Comparison of ENCODE assay signal across 2 cellular contexts in the genomic region with DNA sequence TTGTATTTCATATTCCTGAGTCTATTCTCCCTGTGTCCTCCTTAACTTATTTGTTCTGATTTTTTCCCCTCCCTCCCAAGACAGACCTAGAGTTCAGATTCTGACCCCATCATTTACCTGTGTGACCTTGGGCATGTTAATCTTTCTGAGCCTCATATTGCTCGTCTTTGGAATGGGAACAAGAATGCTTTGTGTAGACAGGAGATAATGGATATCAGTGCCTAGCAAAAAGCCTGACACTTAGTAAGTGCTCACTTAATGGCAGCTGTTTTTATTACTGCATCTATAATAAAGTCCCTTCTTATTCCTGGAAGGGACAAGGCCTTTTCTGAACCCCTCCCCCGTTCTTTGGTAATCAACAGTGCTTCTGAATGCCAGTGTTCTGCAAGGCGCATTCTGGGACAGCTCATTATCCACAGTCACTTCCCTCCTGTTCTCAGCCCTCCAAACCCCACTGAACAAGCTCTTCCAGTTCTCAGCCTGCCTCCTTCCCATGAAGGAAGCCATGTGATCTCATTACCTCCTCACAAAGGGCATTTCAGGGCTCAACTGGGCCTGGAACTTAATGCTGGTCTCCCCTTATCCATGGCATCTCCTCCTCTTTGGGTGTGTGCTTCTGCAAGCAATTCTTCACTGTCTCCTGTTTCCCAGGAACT.
A peak's percentile ranks its signal among the peaks of the same experiment; 100 is the strongest.
TF ChIP-seq lines count a peak whose summit lies in the region.

No MANE protein-coding gene starts in this region.

TF ChIP-seq in HepG2, 621 proteins besides CTCF, POLR2A, EP300 and RAD21 (continues in another document):
- TF ChIP-seq DMAP1 (CRISPR knock-in tag; IDR thresholded peaks at IDR 0.05): no peak
- TF ChIP-seq, protein P1, sequence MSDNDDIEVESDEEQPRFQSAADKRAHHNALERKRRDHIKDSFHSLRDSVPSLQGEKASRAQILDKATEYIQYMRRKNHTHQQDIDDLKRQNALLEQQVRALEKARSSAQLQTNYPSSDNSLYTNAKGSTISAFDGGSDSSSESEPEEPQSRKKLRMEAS (IDR thresholded peaks at IDR 0.05): no peak
- TF ChIP-seq MED1 (CRISPR knock-in tag; IDR thresholded peaks at IDR 0.05): no peak
- TF ChIP-seq, protein P2, sequence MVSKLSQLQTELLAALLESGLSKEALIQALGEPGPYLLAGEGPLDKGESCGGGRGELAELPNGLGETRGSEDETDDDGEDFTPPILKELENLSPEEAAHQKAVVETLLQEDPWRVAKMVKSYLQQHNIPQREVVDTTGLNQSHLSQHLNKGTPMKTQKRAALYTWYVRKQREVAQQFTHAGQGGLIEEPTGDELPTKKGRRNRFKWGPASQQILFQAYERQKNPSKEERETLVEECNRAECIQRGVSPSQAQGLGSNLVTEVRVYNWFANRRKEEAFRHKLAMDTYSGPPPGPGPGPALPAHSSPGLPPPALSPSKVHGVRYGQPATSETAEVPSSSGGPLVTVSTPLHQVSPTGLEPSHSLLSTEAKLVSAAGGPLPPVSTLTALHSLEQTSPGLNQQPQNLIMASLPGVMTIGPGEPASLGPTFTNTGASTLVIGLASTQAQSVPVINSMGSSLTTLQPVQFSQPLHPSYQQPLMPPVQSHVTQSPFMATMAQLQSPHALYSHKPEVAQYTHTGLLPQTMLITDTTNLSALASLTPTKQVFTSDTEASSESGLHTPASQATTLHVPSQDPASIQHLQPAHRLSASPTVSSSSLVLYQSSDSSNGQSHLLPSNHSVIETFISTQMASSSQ (IDR thresholded peaks at IDR 0.05; ENCODE audit: low read depth): no peak
- TF ChIP-seq, protein P2 (CRISPR knock-in tag; IDR thresholded peaks at IDR 0.05; ENCODE audit: borderline replicate concordance): no peak
- no peak for TF ChIP-seq ZNF724P (CRISPR knock-in tag; IDR thresholded peaks at IDR 0.05; ENCODE audit: borderline replicate concordance)
- TF ChIP-seq, protein P3, sequence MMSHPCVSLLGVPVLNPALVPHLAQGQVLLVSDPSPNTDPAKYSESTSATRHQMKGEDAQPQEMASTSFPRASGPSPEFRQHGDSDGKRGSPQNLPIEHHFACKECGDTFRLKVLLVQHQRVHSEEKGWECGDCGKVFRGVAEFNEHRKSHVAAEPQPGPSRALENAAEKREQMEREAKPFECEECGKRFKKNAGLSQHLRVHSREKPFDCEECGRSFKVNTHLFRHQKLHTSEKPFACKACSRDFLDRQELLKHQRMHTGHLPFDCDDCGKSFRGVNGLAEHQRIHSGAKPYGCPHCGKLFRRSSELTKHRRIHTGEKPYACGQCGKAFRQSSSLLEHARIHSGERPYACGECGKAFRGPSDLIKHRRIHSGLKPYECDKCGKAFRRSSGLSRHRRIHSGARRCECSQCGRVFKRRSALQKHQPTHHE (CRISPR knock-in tag; IDR thresholded peaks at IDR 0.05; ENCODE audit: borderline replicate concordance): no peak
- no peak for TF ChIP-seq FOXK1 (CRISPR knock-in tag; IDR thresholded peaks at IDR 0.05; ENCODE audit: borderline replicate concordance, low read depth)
- no peak for TF ChIP-seq SP1 (IDR thresholded peaks at IDR 0.05)
- no peak for TF ChIP-seq SP1 (CRISPR knock-in tag; IDR thresholded peaks at IDR 0.05)
- no peak for TF ChIP-seq DR1 (CRISPR knock-in tag; IDR thresholded peaks at IDR 0.05)
- no peak for TF ChIP-seq ZNF547 (CRISPR knock-in tag; IDR thresholded peaks at IDR 0.05)
- TF ChIP-seq GTF3A (CRISPR knock-in tag; conservative IDR thresholded peaks at IDR 0.05): no peak
- 0 out of 2 replicates have a peak, but pooled peaks have one; percentile 22 for TF ChIP-seq GATAD2A (CRISPR knock-in tag; IDR thresholded peaks at IDR 0.05)
- no peak for TF ChIP-seq CBX2 (IDR thresholded peaks at IDR 0.05; ENCODE audit: low read depth, low read length)
- no peak for TF ChIP-seq CBX2 (CRISPR knock-in tag; IDR thresholded peaks at IDR 0.05; ENCODE audit: low read depth)
- no peak for TF ChIP-seq GATAD1 (CRISPR knock-in tag; IDR thresholded peaks at IDR 0.05)
- TF ChIP-seq EHMT2 (IDR thresholded peaks at IDR 0.05; ENCODE audit: borderline replicate concordance, low read depth, low read length): no peak
- TF ChIP-seq SALL2 (CRISPR knock-in tag; IDR thresholded peaks at IDR 0.05): no peak
- no peak for TF ChIP-seq MEF2D (CRISPR knock-in tag; IDR thresholded peaks at IDR 0.05)
- 0 out of 2 replicates have a peak, but pooled peaks have one; percentile 35 for TF ChIP-seq ZNF331 (CRISPR knock-in tag; IDR thresholded peaks at IDR 0.05)
- no peak for TF ChIP-seq ZFYVE20 (CRISPR knock-in tag; IDR thresholded peaks at IDR 0.05; ENCODE audit: borderline replicate concordance, low read depth)
- no peak for TF ChIP-seq TBL1XR1 (IDR thresholded peaks at IDR 0.05; ENCODE audit: borderline replicate concordance, low read length, partially characterized antibody)
- TF ChIP-seq, protein P4, sequence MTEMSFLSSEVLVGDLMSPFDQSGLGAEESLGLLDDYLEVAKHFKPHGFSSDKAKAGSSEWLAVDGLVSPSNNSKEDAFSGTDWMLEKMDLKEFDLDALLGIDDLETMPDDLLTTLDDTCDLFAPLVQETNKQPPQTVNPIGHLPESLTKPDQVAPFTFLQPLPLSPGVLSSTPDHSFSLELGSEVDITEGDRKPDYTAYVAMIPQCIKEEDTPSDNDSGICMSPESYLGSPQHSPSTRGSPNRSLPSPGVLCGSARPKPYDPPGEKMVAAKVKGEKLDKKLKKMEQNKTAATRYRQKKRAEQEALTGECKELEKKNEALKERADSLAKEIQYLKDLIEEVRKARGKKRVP (CRISPR knock-in tag; IDR thresholded peaks at IDR 0.05): 0 out of 4 replicates have a peak, but pooled peaks of 1 of the 2 experiments have one; percentile 19
- TF ChIP-seq TEAD2 (CRISPR knock-in tag; IDR thresholded peaks at IDR 0.05): no peak
- 0 out of 2 replicates have a peak, but pooled peaks have one; percentile 58 for TF ChIP-seq RCOR2 (CRISPR knock-in tag; IDR thresholded peaks at IDR 0.05)
- no peak for TF ChIP-seq CBFB (CRISPR knock-in tag; IDR thresholded peaks at IDR 0.05)
- TF ChIP-seq SOX5 (CRISPR knock-in tag; IDR thresholded peaks at IDR 0.05; ENCODE audit: borderline replicate concordance): no peak
- no peak for TF ChIP-seq ZFP36L1 (CRISPR knock-in tag; IDR thresholded peaks at IDR 0.05)
- no peak for TF ChIP-seq GFI1 (CRISPR knock-in tag; IDR thresholded peaks at IDR 0.05; ENCODE audit: borderline replicate concordance)

TF ChIP-seq in H1, 55 proteins besides CTCF, POLR2A, EP300 and RAD21 (continues in another document):
- no peak for TF ChIP-seq TEAD4 (IDR thresholded peaks at IDR 0.05; ENCODE audit: low read depth, low read length)
- TF ChIP-seq HDAC6 (IDR thresholded peaks at IDR 0.05; ENCODE audit: low read depth, low read length): no peak
- TF ChIP-seq, protein P5, sequence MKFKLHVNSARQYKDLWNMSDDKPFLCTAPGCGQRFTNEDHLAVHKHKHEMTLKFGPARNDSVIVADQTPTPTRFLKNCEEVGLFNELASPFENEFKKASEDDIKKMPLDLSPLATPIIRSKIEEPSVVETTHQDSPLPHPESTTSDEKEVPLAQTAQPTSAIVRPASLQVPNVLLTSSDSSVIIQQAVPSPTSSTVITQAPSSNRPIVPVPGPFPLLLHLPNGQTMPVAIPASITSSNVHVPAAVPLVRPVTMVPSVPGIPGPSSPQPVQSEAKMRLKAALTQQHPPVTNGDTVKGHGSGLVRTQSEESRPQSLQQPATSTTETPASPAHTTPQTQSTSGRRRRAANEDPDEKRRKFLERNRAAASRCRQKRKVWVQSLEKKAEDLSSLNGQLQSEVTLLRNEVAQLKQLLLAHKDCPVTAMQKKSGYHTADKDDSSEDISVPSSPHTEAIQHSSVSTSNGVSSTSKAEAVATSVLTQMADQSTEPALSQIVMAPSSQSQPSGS (IDR thresholded peaks at IDR 0.05; ENCODE audit: low read length): no peak
- no peak for TF ChIP-seq BRCA1 (IDR thresholded peaks at IDR 0.05; ENCODE audit: low read depth, low read length)
- no peak for TF ChIP-seq CBX8 (IDR thresholded peaks at IDR 0.05; ENCODE audit: borderline replicate concordance, low read depth, low read length)
- TF ChIP-seq FOSL1 (IDR thresholded peaks at IDR 0.05; ENCODE audit: insufficient read depth, low read depth, low read length): no peak
- no peak for TF ChIP-seq JUN (IDR thresholded peaks at IDR 0.05; ENCODE audit: low read depth, low read length)
- no peak for TF ChIP-seq SP4 (IDR thresholded peaks at IDR 0.05; ENCODE audit: low read length)
- no peak for TF ChIP-seq NANOG (IDR thresholded peaks at IDR 0.05; ENCODE audit: insufficient read depth, low read depth, low read length, poor library complexity, severe bottlenecking)
- TF ChIP-seq JUND (IDR thresholded peaks at IDR 0.05; ENCODE audit: low read length): no peak
- TF ChIP-seq CHD1 (IDR thresholded peaks at IDR 0.05; ENCODE audit: low read depth, low read length): no peak
- TF ChIP-seq, protein P6, sequence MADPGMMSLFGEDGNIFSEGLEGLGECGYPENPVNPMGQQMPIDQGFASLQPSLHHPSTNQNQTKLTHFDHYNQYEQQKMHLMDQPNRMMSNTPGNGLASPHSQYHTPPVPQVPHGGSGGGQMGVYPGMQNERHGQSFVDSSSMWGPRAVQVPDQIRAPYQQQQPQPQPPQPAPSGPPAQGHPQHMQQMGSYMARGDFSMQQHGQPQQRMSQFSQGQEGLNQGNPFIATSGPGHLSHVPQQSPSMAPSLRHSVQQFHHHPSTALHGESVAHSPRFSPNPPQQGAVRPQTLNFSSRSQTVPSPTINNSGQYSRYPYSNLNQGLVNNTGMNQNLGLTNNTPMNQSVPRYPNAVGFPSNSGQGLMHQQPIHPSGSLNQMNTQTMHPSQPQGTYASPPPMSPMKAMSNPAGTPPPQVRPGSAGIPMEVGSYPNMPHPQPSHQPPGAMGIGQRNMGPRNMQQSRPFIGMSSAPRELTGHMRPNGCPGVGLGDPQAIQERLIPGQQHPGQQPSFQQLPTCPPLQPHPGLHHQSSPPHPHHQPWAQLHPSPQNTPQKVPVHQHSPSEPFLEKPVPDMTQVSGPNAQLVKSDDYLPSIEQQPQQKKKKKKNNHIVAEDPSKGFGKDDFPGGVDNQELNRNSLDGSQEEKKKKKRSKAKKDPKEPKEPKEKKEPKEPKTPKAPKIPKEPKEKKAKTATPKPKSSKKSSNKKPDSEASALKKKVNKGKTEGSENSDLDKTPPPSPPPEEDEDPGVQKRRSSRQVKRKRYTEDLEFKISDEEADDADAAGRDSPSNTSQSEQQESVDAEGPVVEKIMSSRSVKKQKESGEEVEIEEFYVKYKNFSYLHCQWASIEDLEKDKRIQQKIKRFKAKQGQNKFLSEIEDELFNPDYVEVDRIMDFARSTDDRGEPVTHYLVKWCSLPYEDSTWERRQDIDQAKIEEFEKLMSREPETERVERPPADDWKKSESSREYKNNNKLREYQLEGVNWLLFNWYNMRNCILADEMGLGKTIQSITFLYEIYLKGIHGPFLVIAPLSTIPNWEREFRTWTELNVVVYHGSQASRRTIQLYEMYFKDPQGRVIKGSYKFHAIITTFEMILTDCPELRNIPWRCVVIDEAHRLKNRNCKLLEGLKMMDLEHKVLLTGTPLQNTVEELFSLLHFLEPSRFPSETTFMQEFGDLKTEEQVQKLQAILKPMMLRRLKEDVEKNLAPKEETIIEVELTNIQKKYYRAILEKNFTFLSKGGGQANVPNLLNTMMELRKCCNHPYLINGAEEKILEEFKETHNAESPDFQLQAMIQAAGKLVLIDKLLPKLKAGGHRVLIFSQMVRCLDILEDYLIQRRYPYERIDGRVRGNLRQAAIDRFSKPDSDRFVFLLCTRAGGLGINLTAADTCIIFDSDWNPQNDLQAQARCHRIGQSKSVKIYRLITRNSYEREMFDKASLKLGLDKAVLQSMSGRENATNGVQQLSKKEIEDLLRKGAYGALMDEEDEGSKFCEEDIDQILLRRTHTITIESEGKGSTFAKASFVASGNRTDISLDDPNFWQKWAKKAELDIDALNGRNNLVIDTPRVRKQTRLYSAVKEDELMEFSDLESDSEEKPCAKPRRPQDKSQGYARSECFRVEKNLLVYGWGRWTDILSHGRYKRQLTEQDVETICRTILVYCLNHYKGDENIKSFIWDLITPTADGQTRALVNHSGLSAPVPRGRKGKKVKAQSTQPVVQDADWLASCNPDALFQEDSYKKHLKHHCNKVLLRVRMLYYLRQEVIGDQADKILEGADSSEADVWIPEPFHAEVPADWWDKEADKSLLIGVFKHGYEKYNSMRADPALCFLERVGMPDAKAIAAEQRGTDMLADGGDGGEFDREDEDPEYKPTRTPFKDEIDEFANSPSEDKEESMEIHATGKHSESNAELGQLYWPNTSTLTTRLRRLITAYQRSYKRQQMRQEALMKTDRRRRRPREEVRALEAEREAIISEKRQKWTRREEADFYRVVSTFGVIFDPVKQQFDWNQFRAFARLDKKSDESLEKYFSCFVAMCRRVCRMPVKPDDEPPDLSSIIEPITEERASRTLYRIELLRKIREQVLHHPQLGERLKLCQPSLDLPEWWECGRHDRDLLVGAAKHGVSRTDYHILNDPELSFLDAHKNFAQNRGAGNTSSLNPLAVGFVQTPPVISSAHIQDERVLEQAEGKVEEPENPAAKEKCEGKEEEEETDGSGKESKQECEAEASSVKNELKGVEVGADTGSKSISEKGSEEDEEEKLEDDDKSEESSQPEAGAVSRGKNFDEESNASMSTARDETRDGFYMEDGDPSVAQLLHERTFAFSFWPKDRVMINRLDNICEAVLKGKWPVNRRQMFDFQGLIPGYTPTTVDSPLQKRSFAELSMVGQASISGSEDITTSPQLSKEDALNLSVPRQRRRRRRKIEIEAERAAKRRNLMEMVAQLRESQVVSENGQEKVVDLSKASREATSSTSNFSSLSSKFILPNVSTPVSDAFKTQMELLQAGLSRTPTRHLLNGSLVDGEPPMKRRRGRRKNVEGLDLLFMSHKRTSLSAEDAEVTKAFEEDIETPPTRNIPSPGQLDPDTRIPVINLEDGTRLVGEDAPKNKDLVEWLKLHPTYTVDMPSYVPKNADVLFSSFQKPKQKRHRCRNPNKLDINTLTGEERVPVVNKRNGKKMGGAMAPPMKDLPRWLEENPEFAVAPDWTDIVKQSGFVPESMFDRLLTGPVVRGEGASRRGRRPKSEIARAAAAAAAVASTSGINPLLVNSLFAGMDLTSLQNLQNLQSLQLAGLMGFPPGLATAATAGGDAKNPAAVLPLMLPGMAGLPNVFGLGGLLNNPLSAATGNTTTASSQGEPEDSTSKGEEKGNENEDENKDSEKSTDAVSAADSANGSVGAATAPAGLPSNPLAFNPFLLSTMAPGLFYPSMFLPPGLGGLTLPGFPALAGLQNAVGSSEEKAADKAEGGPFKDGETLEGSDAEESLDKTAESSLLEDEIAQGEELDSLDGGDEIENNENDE (IDR thresholded peaks at IDR 0.05; ENCODE audit: insufficient replicate concordance, low read length): no peak
- no peak for TF ChIP-seq ASH2L (IDR thresholded peaks at IDR 0.05; ENCODE audit: low read length)
- TF ChIP-seq RBBP5 (IDR thresholded peaks at IDR 0.05; ENCODE audit: borderline replicate concordance, low read depth, low read length): no peak
- TF ChIP-seq SRF (IDR thresholded peaks at IDR 0.05; ENCODE audit: low read depth, low read length): no peak
- TF ChIP-seq, protein P7, sequence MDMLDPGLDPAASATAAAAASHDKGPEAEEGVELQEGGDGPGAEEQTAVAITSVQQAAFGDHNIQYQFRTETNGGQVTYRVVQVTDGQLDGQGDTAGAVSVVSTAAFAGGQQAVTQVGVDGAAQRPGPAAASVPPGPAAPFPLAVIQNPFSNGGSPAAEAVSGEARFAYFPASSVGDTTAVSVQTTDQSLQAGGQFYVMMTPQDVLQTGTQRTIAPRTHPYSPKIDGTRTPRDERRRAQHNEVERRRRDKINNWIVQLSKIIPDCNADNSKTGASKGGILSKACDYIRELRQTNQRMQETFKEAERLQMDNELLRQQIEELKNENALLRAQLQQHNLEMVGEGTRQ (IDR thresholded peaks at IDR 0.05; ENCODE audit: low read length): no peak
